8 cellular contexts compared by ENCODE assay signal in the genomic region with DNA sequence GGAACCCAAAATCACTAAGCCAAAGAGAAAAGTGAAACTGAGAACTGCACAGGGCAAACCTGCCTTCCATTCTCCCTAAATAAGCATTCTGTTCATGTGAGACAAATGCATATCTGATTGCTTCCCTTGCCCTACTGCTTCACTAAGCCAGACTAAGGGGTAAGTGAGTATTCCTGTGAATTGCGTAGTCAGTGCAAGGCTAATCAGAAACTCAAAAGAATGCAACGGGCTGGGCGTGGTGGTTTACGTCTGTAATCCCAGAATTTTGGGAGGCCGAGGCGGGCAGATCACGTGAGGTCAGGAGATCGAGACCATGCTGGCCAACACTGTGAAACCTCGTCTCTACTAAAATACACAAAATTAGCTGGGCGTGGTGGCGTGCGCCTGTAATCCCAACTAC.
"Had no signal": no experiment of that assay in that cellular context is flagged by ENCODE, and none has a peak within 500 bp of the region (broad histone marks: within the 10 kb centered on the region; RNA-seq: fewer than 3 reads in every experiment).

No MANE protein-coding gene starts in this region.

- H3K4me3 ChIP-seq: GM23338 had no signal

- H3K27ac ChIP-seq: HL-60 had no signal

- H3K9me3 Mint-ChIP-seq: GM23338 had no signal

- H2AFZ ChIP-seq: GM23338 had no signal

- ATAC-seq: GM23338 had no signal

- DNase-seq: H9, HCEC 1CT, IMR-90, KBM-7 had no signal

- H3K27ac Mint-ChIP-seq: GM23338 had no signal

- FAIRE-seq: H1, H54 had no signal

- H3K4me2 ChIP-seq: GM23338 had no signal
